Comparison of ENCODE assay signal across 9 cellular contexts in the genomic region with DNA sequence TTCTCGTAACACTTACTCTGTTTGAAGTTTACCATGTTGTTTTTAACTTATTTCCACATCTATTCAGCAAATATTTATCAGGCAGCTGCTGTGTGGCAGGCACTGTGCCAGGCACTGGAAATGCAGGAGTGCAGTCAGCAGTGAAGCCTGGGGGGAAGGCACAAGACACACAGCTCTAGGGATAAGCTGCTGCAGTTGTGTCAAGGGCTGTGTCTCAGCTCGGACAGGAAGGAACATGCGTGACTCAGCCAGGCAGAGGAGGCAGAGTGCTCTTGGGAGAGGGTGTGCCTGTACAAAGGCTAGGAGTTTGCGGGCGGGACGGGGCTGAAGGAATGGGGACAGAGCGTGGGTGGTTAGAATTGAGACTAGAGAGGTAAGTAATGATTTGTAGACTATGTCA. TPM values are rescaled to one million over a fixed set of nuclear protein-coding genes. Genes with fewer than 3 reads are reported as not detected.
A peak's percentile ranks its signal among the peaks of the same experiment; 100 is the strongest.
DNase-seq lines count a peak whose midpoint lies in the region; ATAC-seq and TF ChIP-seq lines count a peak whose summit lies in the region.
"Had no signal": no experiment of that assay in that cellular context is flagged by ENCODE, and none has a peak within 500 bp of the region (broad histone marks: within the 10 kb centered on the region; RNA-seq: fewer than 3 reads in every experiment).

No MANE protein-coding gene starts in this region.

- no peak for TF ChIP-seq POLR2A in esophagus muscularis mucosa (IDR thresholded peaks at IDR 0.05; ENCODE audit: low read depth)

- H3K4me3 Mint-ChIP-seq in nephron = no peak overlapping the region
- H3K4me3 Mint-ChIP-seq in CD4-positive, alpha-beta T cell = no peak overlapping the region

- H3K9me3 ChIP-seq in esophagus muscularis mucosa = no peaks in the 10 kb centered on the region
- H3K9me3 ChIP-seq in CD4-positive, alpha-beta T cell (ENCODE audit: control insufficient read depth, low read length) = no peaks in the 10 kb centered on the region

- H3K36me3 ChIP-seq in esophagus muscularis mucosa = peaks cover 3 to 39% (median 34%) of the 10 kb centered on the region in 4 donors

- peaks cover 39% of the 10 kb centered on the region for H3K36me3 Mint-ChIP-seq in nephron (ENCODE audit: low read depth)
- H3K36me3 Mint-ChIP-seq in CD4-positive, alpha-beta T cell (ENCODE audit: low read depth) = peaks cover 55% of the 10 kb centered on the region

- H3K27ac ChIP-seq in esophagus muscularis mucosa (replicated peaks in 1 of 4) = peak overlapping the region; percentile 62 to 78 (median 70)
- H3K27ac ChIP-seq in CD4-positive, alpha-beta T cell (ENCODE audit: low read depth, low read length) = no peak overlapping the region
- H3K27ac ChIP-seq: PC-9 had no signal

- ATAC-seq in CD4-positive, alpha-beta T cell (ENCODE audit: poor library complexity) = no peak

- DNase-seq in AG10803 (ENCODE audit: low read depth) (peak; percentile 88), NCI-H460 (ENCODE audit: extremely low read depth, low read depth) (peak; percentile 82), esophagus muscularis mucosa (ENCODE audit: extremely low spot score) (no peak), NCI-H446 (lab: John Stamatoyannopoulos, UW) (no peak), RKO (ENCODE audit: low spot score) (no peak)
- DNase-seq in CD4-positive, alpha-beta T cell = no peak
- DNase-seq in activated T-cell treated with anti-CD3 and anti-CD28 coated beads, Interleukin-2, amount 50 U/mL, for 1 hour = no peak

- 28% methylated on average over 7 of the region's 7 CpGs for WGBS in esophagus muscularis mucosa

- H3K4me1 ChIP-seq in esophagus muscularis mucosa = peaks cover 56 to 74% (median 59%) of the 10 kb centered on the region in 4 donors

- H3K9me3 Mint-ChIP-seq in nephron = no peaks in the 10 kb centered on the region
- H3K9me3 Mint-ChIP-seq in CD4-positive, alpha-beta T cell = no peaks in the 10 kb centered on the region

- no peak overlapping the region for H3K4me3 ChIP-seq in AG10803 (ENCODE audit: low read length)
- H3K4me3 ChIP-seq in esophagus muscularis mucosa = no peak overlapping the region
- H3K4me3 ChIP-seq: PC-9 had no signal

- intact Hi-C loops in esophagus muscularis mucosa (cut with DNase I) = loop anchor here (5.0 kb wide), 2 partner anchors 141 to 421 kb away; a partner anchor contains a TSS
- intact Hi-C loops in CD4-positive, alpha-beta T cell (cut with DNase I, micrococcal nuclease) = no loop called here

- no peak for TF ChIP-seq CTCF in AG10803 (conservative IDR thresholded peaks at IDR 0.05; ENCODE audit: low read length)
- TF ChIP-seq CTCF in esophagus muscularis mucosa (IDR thresholded peaks at IDR 0.05) = no peak
- TF ChIP-seq CTCF in nephron (IDR thresholded peaks at IDR 0.05; ENCODE audit: unreplicated experiment in 3 of 3) = no peak
- no peak for TF ChIP-seq CTCF in CD4-positive, alpha-beta T cell (IDR thresholded peaks at IDR 0.05)

- no peaks in the 10 kb centered on the region for H3K27me3 Mint-ChIP-seq in nephron (ENCODE audit: low read depth)
- H3K27me3 Mint-ChIP-seq in CD4-positive, alpha-beta T cell = no peaks in the 10 kb centered on the region

- CTCF ChIA-PET in CD4-positive, alpha-beta T cell (lab: Charles Lee) = no interaction called here

- peak overlapping the region; percentile 15 to 17 (median 15) for H3K27ac Mint-ChIP-seq in nephron
- H3K27ac Mint-ChIP-seq in CD4-positive, alpha-beta T cell = no peak overlapping the region

- TF ChIP-seq EP300 in esophagus muscularis mucosa (IDR thresholded peaks at IDR 0.05) = no peak

- peaks cover 56% of the 10 kb centered on the region for H3K4me1 Mint-ChIP-seq in nephron
- H3K4me1 Mint-ChIP-seq in CD4-positive, alpha-beta T cell (ENCODE audit: low read depth) = peaks cover 48% of the 10 kb centered on the region

- POLR2A ChIA-PET in CD4-positive, alpha-beta T cell (lab: Charles Lee) = interaction anchor here (2.9 kb wide), 1 partner anchor 24 kb away, joined by 23 read pairs; a partner anchor contains a TSS

- no peaks in the 10 kb centered on the region for H3K27me3 ChIP-seq in esophagus muscularis mucosa
- no peaks in the 10 kb centered on the region for H3K27me3 ChIP-seq in CD4-positive, alpha-beta T cell (ENCODE audit: control insufficient read depth, insufficient read depth, low read length)

RNA-seq across cellular contexts. Expression of a gene that starts 24.7 kb away (rescaled TPM):
- total RNA-seq in NCI-H460 (2014; rRNA removed; shearing (Covaris generic)) = 4.5 and 6.0 TPM in 2 replicates
- polyA plus RNA-seq in NCI-H460 (2014; cell fraction: nucleus; rRNA removed) = 15.0 and 16.2 TPM in 2 replicates
- 10 to 100 TPM in 3 of 4 donors, 1 to 10 TPM in 1; 7.6 to 15.8 (median 15.2) TPM for total RNA-seq in esophagus muscularis mucosa
- 10 to 100 TPM; 12.9 to 13.0 TPM for total RNA-seq in CD4-positive, alpha-beta T cell

Comparison
In these comparisons a context has a peak if more than half of its experiments do, and no peak if none do; other contexts are left out.
1. DNase-seq: peak in AG10803 (single experiment) and NCI-H460 (single experiment); none in esophagus muscularis mucosa (single experiment), NCI-H446 (0 of 2), RKO (single experiment), CD4-positive, alpha-beta T cell (0 of 10) and activated T-cell treated with anti-CD3 and anti-CD28 coated beads, Interleukin-2, amount 50 U/mL, for 1 hour (single experiment).